21 cellular contexts compared by ENCODE assay signal in the genomic region with DNA sequence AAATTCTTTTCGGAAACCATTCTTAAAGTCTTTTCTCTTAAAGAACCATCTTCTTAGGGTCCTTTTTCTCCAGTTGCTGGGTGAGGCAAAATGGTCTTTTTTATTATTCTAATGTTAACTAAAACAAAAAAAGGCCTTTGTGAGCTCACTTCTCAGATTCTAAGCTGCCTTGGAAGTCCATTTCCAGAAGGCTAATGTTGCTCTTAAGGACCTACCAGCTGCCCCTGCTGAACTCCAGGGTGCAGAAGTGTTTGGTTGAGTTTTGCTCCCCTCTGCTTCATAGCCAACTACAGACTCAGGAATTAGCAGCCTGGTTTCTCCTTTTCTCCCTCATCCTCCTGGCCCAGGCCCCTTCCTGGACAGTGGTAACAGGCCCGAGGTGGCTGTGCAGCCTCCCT. TPM values are rescaled to one million over a fixed set of nuclear protein-coding genes. Genes with fewer than 3 reads are reported as not detected.
DNase-seq lines count a peak whose midpoint lies in the region; ATAC-seq and TF ChIP-seq lines count a peak whose summit lies in the region.
"Had no signal": no experiment of that assay in that cellular context is flagged by ENCODE, and none has a peak within 500 bp of the region (broad histone marks: within the 10 kb centered on the region; RNA-seq: fewer than 3 reads in every experiment).

No MANE protein-coding gene starts in this region.

- H3K36me3 ChIP-seq in GM23338 (ENCODE audit: insufficient read depth) (no peaks in the 10 kb centered on the region), SK-N-MC (ENCODE audit: insufficient read depth, low read length) (peaks cover 98% of the 10 kb centered on the region), mesenchymal stem cell (ENCODE audit: control insufficient read depth in 1 of 2, insufficient read depth in 2 of 2, low read depth in 1 of 2, low read length in 2 of 2) (peaks cover 0 to 4% of the 10 kb centered on the region in 2 experiments)
- H3K36me3 ChIP-seq: BE2C had no signal

- H2BK15ac ChIP-seq in mesenchymal stem cell (ENCODE audit: low read depth, poor library complexity, severe bottlenecking) = peak overlapping the region; percentile 40

- H4K8ac ChIP-seq in mesenchymal stem cell (ENCODE audit: low read length) = no peak overlapping the region

- H3K36me3 Mint-ChIP-seq in GM23338 (ENCODE audit: low read depth) = peaks cover 15% of the 10 kb centered on the region
- no peaks in the 10 kb centered on the region for H3K36me3 Mint-ChIP-seq in stimulated activated effector memory CD8-positive, alpha-beta T cell treated with anti-CD3 and anti-CD28 coated beads, Interleukin-12 subunit alpha, Interleukin-12 subunit beta, amount 100 ng/mL, for 72 hours
- H3K36me3 Mint-ChIP-seq: CD4-positive, alpha-beta memory T cell had no signal

- H3K4me3 ChIP-seq in GM23338 = peak overlapping the region; percentile 4; the same call in 1 of the 2 replicates
- H3K4me3 ChIP-seq in SK-N-MC = no peak overlapping the region
- peak overlapping the region in 1 of 2 experiments; percentile 26 for H3K4me3 ChIP-seq in mesenchymal stem cell (ENCODE audit: insufficient read depth in 1 of 2, low read depth in 1 of 2, low read length in 2 of 2)
- H3K4me3 ChIP-seq: A549, K562 had no signal

- H3K4me2 ChIP-seq in GM23338 (peak overlapping the region; percentile 27), mesenchymal stem cell (ENCODE audit: low read length, poor library complexity, severe bottlenecking) (no peak overlapping the region)
- H3K4me2 ChIP-seq: A549 had no signal

- H3F3A ChIP-seq in GM23338 (replicated peaks; ENCODE audit: low read depth) = peaks cover 3% of the 10 kb centered on the region; the same call in 1 of the 2 replicates

- H3K27ac ChIP-seq in GM23338 (ENCODE audit: low read depth) (no peak overlapping the region), SK-N-MC (peak overlapping the region; percentile 100), mesenchymal stem cell (ENCODE audit: low read length, poor library complexity, severe bottlenecking) (no peak overlapping the region), temporal lobe (ENCODE audit: low read depth, low read length) (peak overlapping the region; percentile 68)
- H3K27ac ChIP-seq: A549 had no signal

- no peak overlapping the region for H3K4me3 Mint-ChIP-seq in GM23338
- no peak overlapping the region for H3K4me3 Mint-ChIP-seq in stimulated activated effector memory CD8-positive, alpha-beta T cell treated with anti-CD3 and anti-CD28 coated beads, Interleukin-12 subunit alpha, Interleukin-12 subunit beta, amount 100 ng/mL, for 72 hours
- H3K4me3 Mint-ChIP-seq: CD4-positive, alpha-beta memory T cell had no signal

- peak overlapping the region in 1 of 2 experiments; percentile 71 for H2BK12ac ChIP-seq in mesenchymal stem cell (ENCODE audit: low read length in 2 of 2)

- no peak overlapping the region for H4K91ac ChIP-seq in mesenchymal stem cell (ENCODE audit: low read length)

- H3K27me3 Mint-ChIP-seq in GM23338 (ENCODE audit: insufficient read depth, low read depth, poor library complexity) = peaks cover 49% of the 10 kb centered on the region

- H3K18ac ChIP-seq in mesenchymal stem cell (ENCODE audit: low read depth in 1 of 2, low read length in 2 of 2) = peak overlapping the region in 1 of 2 experiments; percentile 62

- peaks cover 46% of the 10 kb centered on the region for H3K4me1 ChIP-seq in GM23338 (ENCODE audit: insufficient read depth)
- peaks cover 2% of the 10 kb centered on the region for H3K4me1 ChIP-seq in mesenchymal stem cell (ENCODE audit: control insufficient read depth, insufficient read depth, low read depth, low read length)
- H3K4me1 ChIP-seq: A549, BE2C had no signal

- no peak overlapping the region for H3K27ac Mint-ChIP-seq in GM23338
- H3K27ac Mint-ChIP-seq in stimulated activated effector memory CD8-positive, alpha-beta T cell treated with anti-CD3 and anti-CD28 coated beads, Interleukin-12 subunit alpha, Interleukin-12 subunit beta, amount 100 ng/mL, for 72 hours = no peak overlapping the region
- H3K27ac Mint-ChIP-seq: CD4-positive, alpha-beta memory T cell had no signal

- H3K9me3 Mint-ChIP-seq in GM23338 = peaks cover 3% of the 10 kb centered on the region; the same call in 1 of the 3 replicates
- H3K9me3 Mint-ChIP-seq in stimulated activated effector memory CD8-positive, alpha-beta T cell treated with anti-CD3 and anti-CD28 coated beads, Interleukin-12 subunit alpha, Interleukin-12 subunit beta, amount 100 ng/mL, for 72 hours = no peaks in the 10 kb centered on the region
- H3K9me3 Mint-ChIP-seq: CD4-positive, alpha-beta memory T cell had no signal

- H2BK5ac ChIP-seq in mesenchymal stem cell (ENCODE audit: low read depth, low read length, poor library complexity, severe bottlenecking) = no peak overlapping the region

- H3K4ac ChIP-seq in mesenchymal stem cell (ENCODE audit: low read depth in 1 of 2, low read length in 2 of 2) = no peak overlapping the region

- no peak overlapping the region for H3K9ac ChIP-seq in SK-N-MC (ENCODE audit: insufficient read length)
- H3K9ac ChIP-seq in mesenchymal stem cell (ENCODE audit: low read length) = no peak overlapping the region

- H2AK5ac ChIP-seq in mesenchymal stem cell (ENCODE audit: low read length, severe bottlenecking) = no peak overlapping the region

- H3K14ac ChIP-seq in mesenchymal stem cell (ENCODE audit: low read length in 2 of 2) = peak overlapping the region in 1 of 2 experiments; percentile 75

- WGBS in mesenchymal stem cell = 72% methylated on average over 1 of the region's 2 CpGs

- H3K27me3 ChIP-seq in GM23338 (ENCODE audit: insufficient read depth) (peaks cover 79% of the 10 kb centered on the region), mesenchymal stem cell (ENCODE audit: control insufficient read depth in 1 of 2, insufficient read depth in 1 of 2, low read length in 2 of 2) (peaks cover 9 to 49% of the 10 kb centered on the region in 2 experiments)
- H3K27me3 ChIP-seq: BE2C had no signal

- H2BK120ac ChIP-seq in mesenchymal stem cell (ENCODE audit: low read depth, low read length) = no peak overlapping the region

- no peaks in the 10 kb centered on the region for H3K9me3 ChIP-seq in SK-N-MC (ENCODE audit: low read depth, low read length)
- no peaks in the 10 kb centered on the region for H3K9me3 ChIP-seq in mesenchymal stem cell (ENCODE audit: control insufficient read depth, low read length)
- H3K9me3 ChIP-seq: A549, BE2C had no signal

- no peaks in the 10 kb centered on the region for H3K79me1 ChIP-seq in mesenchymal stem cell (replicated peaks; ENCODE audit: low read length, poor library complexity, severe bottlenecking)

- DNase-seq in GM23338 (ENCODE audit: low spot score) (peak; percentile 41), SK-N-MC (ENCODE audit: low read depth, low spot score) (no peak), mesenchymal stem cell (no peak), SKM-1 treated with dmso at 0.1 percent for 144 hours (lab: John Stamatoyannopoulos, UW; ENCODE audit: unreplicated experiment) (no peak)
- DNase-seq in stimulated activated naive CD8-positive, alpha-beta T cell treated with anti-CD3 and anti-CD28 coated beads, Interleukin-15, Interleukin-2, amounts not matched to agents 100 U/mL and 50 U/mL, for 24 hours = no peak
- no peak for DNase-seq in stimulated activated effector memory CD8-positive, alpha-beta T cell treated with anti-CD3 and anti-CD28 coated beads, Interleukin-12 subunit alpha, Interleukin-12 subunit beta, amount 100 ng/mL, for 72 hours (ENCODE audit: low spot score in 2 of 2)
- DNase-seq: BE2C; CD4-positive, alpha-beta memory T cell; DND-41; GOT3; NCI-H1092 treated with DMSO at 0.1 percent for 48 hours; NCI-H1436 treated with DMSO at 0.1 percent for 48 hours; NCI-H1930; NCI-H2227 treated with DMSO at 0.1 percent for 48 hours; NCI-H510A treated with DMSO at 0.1 percent for 48 hours; NCI-H748 treated with DMSO at 0.1 percent for 48 hours had no signal

- peak; percentile 23; the same call in 2 of the 3 replicates for ATAC-seq in GM23338
- no peak for ATAC-seq in stimulated activated naive CD8-positive, alpha-beta T cell treated with anti-CD3 and anti-CD28 coated beads, Interleukin-15, Interleukin-2, amounts not matched to agents 100 U/mL and 50 U/mL, for 24 hours
- ATAC-seq in stimulated activated effector memory CD8-positive, alpha-beta T cell treated with anti-CD3 and anti-CD28 coated beads, Interleukin-12 subunit alpha, Interleukin-12 subunit beta, amount 100 ng/mL, for 72 hours = no peak
- ATAC-seq: A549, HepG2, K562, Panc1 had no signal

- peak overlapping the region in 1 of 2 experiments; percentile 89 for H3K23ac ChIP-seq in mesenchymal stem cell (ENCODE audit: low read length in 2 of 2)

- H2AFZ ChIP-seq in GM23338 (no peak overlapping the region), mesenchymal stem cell (ENCODE audit: low read depth, low read length) (no peak overlapping the region)

- H3K4me1 Mint-ChIP-seq in GM23338 = peaks cover 58% of the 10 kb centered on the region
- no peaks in the 10 kb centered on the region for H3K4me1 Mint-ChIP-seq in stimulated activated effector memory CD8-positive, alpha-beta T cell treated with anti-CD3 and anti-CD28 coated beads, Interleukin-12 subunit alpha, Interleukin-12 subunit beta, amount 100 ng/mL, for 72 hours
- H3K4me1 Mint-ChIP-seq: CD4-positive, alpha-beta memory T cell had no signal

- no peaks in the 10 kb centered on the region for H3K79me2 ChIP-seq in GM23338 (replicated peaks; ENCODE audit: insufficient read depth)

- no peak for TF ChIP-seq CTCF in GM23338 (conservative IDR thresholded peaks at IDR 0.05; ENCODE audit: low read depth in 2 of 2)

- H3K9me2 ChIP-seq in GM23338 (ENCODE audit: insufficient read depth) = no peaks in the 10 kb centered on the region

- peaks cover 3% of the 10 kb centered on the region; the same call in 1 of the 2 replicates for H4K20me1 ChIP-seq in GM23338 (replicated peaks; ENCODE audit: insufficient read depth)

TF ChIP-seq in GM23338, 12 proteins besides CTCF, POLR2A, EP300 and RAD21 (continues in another document):
- TF ChIP-seq, protein P1, sequence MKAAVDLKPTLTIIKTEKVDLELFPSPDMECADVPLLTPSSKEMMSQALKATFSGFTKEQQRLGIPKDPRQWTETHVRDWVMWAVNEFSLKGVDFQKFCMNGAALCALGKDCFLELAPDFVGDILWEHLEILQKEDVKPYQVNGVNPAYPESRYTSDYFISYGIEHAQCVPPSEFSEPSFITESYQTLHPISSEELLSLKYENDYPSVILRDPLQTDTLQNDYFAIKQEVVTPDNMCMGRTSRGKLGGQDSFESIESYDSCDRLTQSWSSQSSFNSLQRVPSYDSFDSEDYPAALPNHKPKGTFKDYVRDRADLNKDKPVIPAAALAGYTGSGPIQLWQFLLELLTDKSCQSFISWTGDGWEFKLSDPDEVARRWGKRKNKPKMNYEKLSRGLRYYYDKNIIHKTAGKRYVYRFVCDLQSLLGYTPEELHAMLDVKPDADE (IDR thresholded peaks at IDR 0.05) = no peak
- no peak for TF ChIP-seq ZNF331 (CRISPR knock-in tag; IDR thresholded peaks at IDR 0.05; ENCODE audit: low read depth)

RNA-seq across cellular contexts. Expression of gene APCDD1, which starts 23.4 kb away (rescaled TPM):
- total RNA-seq in GM23338 (2014; rRNA removed; shearing (Covaris generic)) = 0.97 and 1.0 TPM in 2 replicates
- polyA plus RNA-seq in GM23338 (2016; fragmentation: Nextera tagmentation; extraction: Ambion mirVana) = 0.31 and 0.61 TPM in 2 replicates
- polyA plus RNA-seq in mesenchymal stem cell (2013, experiment 1 of 2) = 19.1 TPM
- polyA plus RNA-seq in mesenchymal stem cell (2013, experiment 2 of 2) = 20.6 TPM
- total RNA-seq in temporal lobe = 9.8 TPM
- total RNA-seq: CD4-positive, alpha-beta memory T cell had no signal
- polyA plus RNA-seq: A549; CD4-positive, alpha-beta memory T cell; K562 had no signal

RNA-seq across cellular contexts. Expression of gene NAPG, which starts 48.0 kb away (rescaled TPM):
- total RNA-seq in GM23338 (2014; rRNA removed; shearing (Covaris generic)) = 40.1 and 46.2 TPM in 2 replicates
- polyA plus RNA-seq in GM23338 (2016; fragmentation: Nextera tagmentation; extraction: Ambion mirVana) = 25.4 and 26.8 TPM in 2 replicates
- polyA plus RNA-seq in mesenchymal stem cell (2013, experiment 1 of 2) = 21.3 TPM
- 21.5 TPM for polyA plus RNA-seq in mesenchymal stem cell (2013, experiment 2 of 2)
- total RNA-seq in temporal lobe = 45.5 TPM

Comparison
In these comparisons a context has a peak if more than half of its experiments do, and no peak if none do; other contexts are left out.
1. H3K27ac ChIP-seq: peak in SK-N-MC (single experiment) and temporal lobe (single experiment); none in GM23338 (single experiment) and mesenchymal stem cell (single experiment).